ENCODE assay signal across 8 cellular contexts in genomic region chr9:126860757-126861466, GRCh38. TPM values are rescaled to one million over a fixed set of nuclear protein-coding genes. Genes with fewer than 3 reads are reported as not detected.
DNase-seq lines count a peak whose midpoint lies in the region; TF ChIP-seq lines count a peak whose summit lies in the region.

No MANE protein-coding gene starts in this region.

- H3K4me2 ChIP-seq in smooth muscle cell = peak overlapping the region; percentile 84

- peaks cover 51% of the 10 kb centered on the region for H3K79me2 ChIP-seq in smooth muscle cell (ENCODE audit: low read depth)

- H3K36me3 ChIP-seq in adrenal gland (replicated peaks in 1 of 2) (peaks cover 0 to 12% of the 10 kb centered on the region in 2 donors), iPS-15b (ENCODE audit: control insufficient read depth, insufficient read depth, low read length) (peaks cover 2% of the 10 kb centered on the region), smooth muscle cell (ENCODE audit: low read depth) (no peaks in the 10 kb centered on the region)

- H3K9ac ChIP-seq in iPS-15b (ENCODE audit: low read depth, low read length) = peak overlapping the region; percentile 74
- H3K9ac ChIP-seq in smooth muscle cell (ENCODE audit: low read depth) = peak overlapping the region; percentile 83

- H4K20me1 ChIP-seq in smooth muscle cell (ENCODE audit: low read depth) = peaks cover 43% of the 10 kb centered on the region

- H3K4me3 ChIP-seq in adrenal gland (peak overlapping the region; percentile 71 to 85 (median 78)), iPS-15b (ENCODE audit: low read depth, low read length) (peak overlapping the region; percentile 80), smooth muscle cell (peak overlapping the region; percentile 92)

- H3K9me3 ChIP-seq in adrenal gland (replicated peaks in 1 of 3) (no peaks in the 10 kb centered on the region), iPS-15b (ENCODE audit: control insufficient read depth, insufficient read depth, low read length) (no peaks in the 10 kb centered on the region), smooth muscle cell (replicated peaks; ENCODE audit: low read depth) (no peaks in the 10 kb centered on the region)

- peaks cover 20% of the 10 kb centered on the region for H3K27me3 Mint-ChIP-seq in HFFc6 (ENCODE audit: insufficient read depth)

- no peaks in the 10 kb centered on the region for H3F3A ChIP-seq in smooth muscle cell (ENCODE audit: low read depth)

- peak overlapping the region; percentile 85 for H3K4me3 Mint-ChIP-seq in HFFc6

- H3K36me3 Mint-ChIP-seq in HFFc6 (ENCODE audit: low read depth) = no peaks in the 10 kb centered on the region; the same call in 1 of the 2 replicates

- peak in 1 of 2 donors; percentile 6 for TF ChIP-seq POLR2A in adrenal gland (IDR thresholded peaks at IDR 0.05)

- intact Hi-C loops in adrenal gland (cut with DNase I) = no loop called here

- peak overlapping the region; percentile 6 for H2AFZ ChIP-seq in smooth muscle cell (ENCODE audit: low read depth)

- H3K27ac Mint-ChIP-seq in HFFc6 = peak overlapping the region; percentile 41

- WGBS in adrenal gland, 4 donors = 0 to 1% (median 0%) methylated on average over 7 to 70 of the region's 71 CpGs
- WGBS in smooth muscle cell (ENCODE audit: low lambda C conversion rate) = 0% methylated on average over 36 of the region's 71 CpGs

- in situ Hi-C loops in GM13977 (cut with MboI; ENCODE audit: low pct_unique_long_range_greater_than_20kb, low sequenced_read_pairs, unreplicated experiment) = no loop called here

- TF ChIP-seq CTCF in GM13977 (IDR thresholded peaks at IDR 0.05; ENCODE audit: extremely low read depth, insufficient read depth, missing control alignments) = no peak
- no peak for TF ChIP-seq CTCF in HFFc6 (IDR thresholded peaks at IDR 0.05)
- no peak for TF ChIP-seq CTCF in adrenal gland (IDR thresholded peaks at IDR 0.05)
- no peak for TF ChIP-seq CTCF in smooth muscle cell (IDR thresholded peaks at IDR 0.05; ENCODE audit: borderline replicate concordance, insufficient read depth, poor library complexity, severe bottlenecking)

- H3K4me1 ChIP-seq in adrenal gland (replicated peaks in 1 of 2) = peaks cover 6 to 47% of the 10 kb centered on the region in 2 donors
- peaks cover 20% of the 10 kb centered on the region for H3K4me1 ChIP-seq in iPS-15b (ENCODE audit: control insufficient read depth, insufficient read depth, low read length)
- H3K4me1 ChIP-seq in smooth muscle cell (ENCODE audit: low read depth) = peaks cover 16% of the 10 kb centered on the region

- no peaks in the 10 kb centered on the region for H3K9me3 Mint-ChIP-seq in HFFc6

- peak; percentile 35 for DNase-seq in GM13977 (ENCODE audit: low spot score)
- no peak for DNase-seq in HFFc6
- peak; percentile 11 for DNase-seq in NCI-H226
- DNase-seq in adrenal gland = peak in 6 of 7 donors; percentile 40 to 60 (median 46)
- no peak for DNase-seq in smooth muscle cell (lab: John Stamatoyannopoulos, UW; ENCODE audit: unreplicated experiment)
- no peak for DNase-seq in DMS79 (lab: John Stamatoyannopoulos, UW)
- no peak for DNase-seq in NCI-H2107 treated with DMSO at 0.1 percent for 48 hours (lab: John Stamatoyannopoulos, UW; ENCODE audit: unreplicated experiment)

- H3K27ac ChIP-seq in adrenal gland (peak overlapping the region in 4 of 5 donors; percentile 55 to 93 (median 87)), smooth muscle cell (ENCODE audit: low read depth) (peak overlapping the region; percentile 44)

- H3K4me1 Mint-ChIP-seq in HFFc6 (ENCODE audit: low read depth) = peaks cover 23% of the 10 kb centered on the region

- no peaks in the 10 kb centered on the region for H3K27me3 ChIP-seq in adrenal gland
- no peaks in the 10 kb centered on the region for H3K27me3 ChIP-seq in iPS-15b (ENCODE audit: control insufficient read depth, insufficient read depth, low read length)
- H3K27me3 ChIP-seq in smooth muscle cell (ENCODE audit: low read depth) = peaks cover 15% of the 10 kb centered on the region

RNA-seq across cellular contexts. Expression of gene ZBTB34, which starts 0.5 kb away (rescaled TPM):
- total RNA-seq in HFFc6 (2021; fragmentation: NEBNext Ultra II Directional; extraction: Animal tissue kit (Norgen Biotek cat#: 25700)) = 1 to 10 TPM; 3.1 to 4.0 (median 3.7) TPM
- total RNA-seq in adrenal gland (1 to 10 TPM; 3.1 to 8.2 (median 6.5) TPM), smooth muscle cell (17.8 and 20.1 TPM in 2 replicates)
- polyA plus RNA-seq in adrenal gland (1 to 10 TPM; 1.7 to 3.4 (median 2.1) TPM), smooth muscle cell (4.7 and 6.3 TPM in 2 replicates)

RNA-seq across cellular contexts. Expression of gene RALGPS1, which starts 53.7 kb away (rescaled TPM):
- total RNA-seq in HFFc6 (2021; fragmentation: NEBNext Ultra II Directional; extraction: Animal tissue kit (Norgen Biotek cat#: 25700)) = 1 to 10 TPM in 4 of 6 experiments, under 1 TPM in 2; 0.68 to 1.6 (median 1.1) TPM
- 1 to 10 TPM; 3.1 to 7.8 (median 5.4) TPM for total RNA-seq in adrenal gland
- polyA plus RNA-seq in adrenal gland = 1 to 10 TPM; 2.8 to 4.4 (median 3.5) TPM
- total RNA-seq in smooth muscle cell = 4.0 and 4.4 TPM in 2 replicates
- polyA plus RNA-seq in smooth muscle cell = 2.1 and 2.3 TPM in 2 replicates

RNA-seq across cellular contexts. Expression of gene ZBTB43, which starts 56.1 kb away (rescaled TPM):
- 10 to 100 TPM in 5 of 6 experiments, 1 to 10 TPM in 1; 9.2 to 15.9 (median 13.6) TPM for total RNA-seq in HFFc6 (2021; fragmentation: NEBNext Ultra II Directional; extraction: Animal tissue kit (Norgen Biotek cat#: 25700))
- total RNA-seq in adrenal gland (10 to 100 TPM in 6 of 8 donors, 1 to 10 TPM in 2; 6.2 to 26.7 (median 12.3) TPM), smooth muscle cell (12.3 and 13.3 TPM in 2 replicates)
- polyA plus RNA-seq in adrenal gland (10 to 100 TPM in 1 of 3 donors, 1 to 10 TPM in 2; 4.5 to 21.5 (median 4.7) TPM), smooth muscle cell (10.8 and 11.5 TPM in 2 replicates)

Comparison
In these comparisons a context has a peak if more than half of its experiments do, and no peak if none do; other contexts are left out.
1. DNase-seq: peak in GM13977 (single experiment), NCI-H226 (single experiment) and adrenal gland (6 of 7); none in HFFc6 (single experiment), smooth muscle cell (single experiment), DMS79 (single experiment) and NCI-H2107 treated with DMSO at 0.1 percent for 48 hours (single experiment).
2. Peak in every context shown above with its lines, with median percentiles within 50 percentile points of each other: H3K4me3 ChIP-seq.